31 cellular contexts compared by ENCODE assay signal in the genomic region with DNA sequence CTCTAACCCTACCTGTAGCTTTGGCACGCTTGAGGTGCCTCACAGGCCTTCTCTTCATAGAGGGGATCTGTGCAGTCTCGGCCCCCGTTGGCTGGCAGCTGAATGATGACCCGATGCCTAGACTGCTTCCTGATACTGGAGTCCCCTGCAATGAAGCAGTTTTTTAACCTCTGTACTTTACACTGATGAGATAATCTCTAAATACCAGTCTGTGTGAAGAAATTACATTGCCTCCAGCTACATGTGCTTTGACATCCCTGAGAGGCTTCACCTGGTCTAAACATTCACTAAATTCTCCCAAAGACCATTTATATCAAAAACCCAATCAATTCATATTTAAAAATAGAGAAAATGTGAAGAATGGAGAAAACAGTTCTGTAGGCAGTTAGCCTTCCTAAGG.
"Had no signal": no experiment of that assay in that cellular context is flagged by ENCODE, and none has a peak within 500 bp of the region (broad histone marks: within the 10 kb centered on the region; RNA-seq: fewer than 3 reads in every experiment).

No MANE protein-coding gene starts in this region.

- H3K27ac ChIP-seq: body of pancreas, esophagus muscularis mucosa, foreskin keratinocyte, gastrocnemius medialis, WERI-Rb-1 had no signal

- H3K27me3 ChIP-seq: body of pancreas, esophagus muscularis mucosa, foreskin keratinocyte, gastrocnemius medialis had no signal

- H3K4me1 ChIP-seq: gastrocnemius medialis had no signal

- H3K4me3 ChIP-seq: body of pancreas, esophagus muscularis mucosa, gastrocnemius medialis had no signal

- DNase-seq: activated B cell treated with CpG ODN at 0.5 μM for 24 hours; activated CD4-positive, alpha-beta T cell treated with anti-CD3 and anti-CD28 coated beads for 48 hours; activated CD4-positive, alpha-beta T cell treated with anti-CD3 and anti-CD28 coated beads, Interleukin-2, amount 50 U/mL, for 1 hour; activated CD4-positive, alpha-beta T cell treated with anti-CD3 and anti-CD28 coated beads, Interleukin-2, amount 50 U/mL, for 48 hours; activated CD8-positive, alpha-beta memory T cell treated with anti-CD3 and anti-CD28 coated beads for 24 hours; activated CD8-positive, alpha-beta T cell treated with anti-CD3 and anti-CD28 coated beads for 36 hours; activated effector memory CD4-positive, alpha-beta T cell treated with Interleukin-2 at 50 U/mL for 16 hours; activated gamma-delta T cell treated with Interleukin-2 at 50 U/mL for 16 hours; activated naive CD4-positive, alpha-beta T cell treated with anti-CD3 and anti-CD28 coated beads, Interleukin-2, amount 50 U/mL, for 16 hours; activated naive CD4-positive, alpha-beta T cell treated with Interleukin-2 at 50 U/mL for 16 hours; activated T-cell treated with anti-CD3 and anti-CD28 coated beads, Interleukin-2, amount 50 U/mL, for 4 hours; amniotic stem cell; aorta; body of pancreas; caudate nucleus; cortex of kidney; dermis blood vessel endothelial cell; effector CD4-positive, alpha-beta T cell; effector memory CD8-positive, alpha-beta T cell; erythroblast; foreskin keratinocyte; gastrocnemius medialis; glutamatergic neuron; T-helper 1 cell; T-helper 17 cell; T1000; WERI-Rb-1 had no signal

- H3K9me3 ChIP-seq: body of pancreas, esophagus muscularis mucosa, gastrocnemius medialis had no signal

- ATAC-seq: activated CD4-positive, CD25-positive, alpha-beta regulatory T cell treated with anti-CD3 and anti-CD28 coated beads, Interleukin-2, amount 50 U/mL, for 24 hours; activated CD8-positive, alpha-beta T cell treated with anti-CD3 and anti-CD28 coated beads for 36 hours; activated T-cell treated with anti-CD3 and anti-CD28 coated beads, Interleukin-2, amount 50 U/mL, for 4 hours; activated T-helper 17 cell treated with anti-CD3 and anti-CD28 coated beads, Interleukin-2, amount 50 U/mL, for 72 hours; body of pancreas; effector memory CD8-positive, alpha-beta T cell; foreskin keratinocyte; gastrocnemius medialis; T-helper 17 cell had no signal

- FAIRE-seq: colon had no signal

- H3K36me3 ChIP-seq: esophagus muscularis mucosa, gastrocnemius medialis, WERI-Rb-1 had no signal
